Comparison of ENCODE assay signal across 8 cellular contexts in the genomic region with DNA sequence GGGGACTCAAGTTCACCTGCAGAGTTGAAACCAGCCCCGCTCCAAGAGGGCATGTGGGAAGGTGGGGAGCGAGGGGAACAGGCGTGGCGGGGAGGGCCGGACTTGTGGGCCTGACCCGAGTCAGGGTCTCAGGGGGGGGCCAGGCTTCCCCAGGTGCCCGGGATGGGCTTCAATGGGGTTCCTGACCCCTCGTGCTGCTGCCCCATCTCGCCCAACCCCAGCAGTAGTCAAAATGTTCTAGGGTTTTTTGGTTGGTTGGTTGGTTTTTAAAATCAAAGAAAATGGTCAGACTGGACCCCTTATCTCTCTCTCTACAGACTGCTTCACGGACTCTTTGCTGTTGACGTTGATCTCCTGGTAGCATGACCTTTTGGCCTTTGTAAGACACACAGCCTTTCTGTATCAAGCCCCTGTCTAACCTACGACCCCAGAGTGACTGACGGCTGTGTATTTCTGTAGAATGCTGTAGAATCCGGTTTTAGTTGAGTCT.
A peak's percentile ranks its signal among the peaks of the same experiment; 100 is the strongest.
DNase-seq lines count a peak whose midpoint lies in the region; ATAC-seq, FAIRE-seq and TF ChIP-seq lines count a peak whose summit lies in the region.

No MANE protein-coding gene starts in this region.

- H3K9me3 Mint-ChIP-seq in chondrocyte (ENCODE audit: low read depth), result no peaks in the 10 kb centered on the region
- H3K9me3 Mint-ChIP-seq in natural killer cell treated with Interleukin-12 subunit alpha and Interleukin-12 subunit beta and Interleukin-15 and Interleukin-18, amount 100 ng/mL, for 72 hours, result no peaks in the 10 kb centered on the region

- H3K27ac Mint-ChIP-seq in chondrocyte (ENCODE audit: unreplicated experiment), result peak overlapping the region; percentile 98
- H3K27ac Mint-ChIP-seq in natural killer cell treated with Interleukin-12 subunit alpha and Interleukin-12 subunit beta and Interleukin-15 and Interleukin-18, amount 100 ng/mL, for 72 hours, result peak overlapping the region in 1 of 2 donors; percentile 94

- no peak for FAIRE-seq in H54 (lab: Jason Lieb, UNC)

- peak overlapping the region; percentile 74 for H3K4me3 Mint-ChIP-seq in chondrocyte (ENCODE audit: unreplicated experiment)
- H3K4me3 Mint-ChIP-seq in natural killer cell treated with Interleukin-12 subunit alpha and Interleukin-12 subunit beta and Interleukin-15 and Interleukin-18, amount 100 ng/mL, for 72 hours, result peak overlapping the region; percentile 76

- DNase-seq in OCI-M1 (lab: John Stamatoyannopoulos, UW) (peak; percentile 59), chondrocyte (ENCODE audit: low spot score) (peak; percentile 81), Kasumi-1 (lab: John Stamatoyannopoulos, UW) (no peak), NCI-H345 (lab: John Stamatoyannopoulos, UW) (no peak), H54 (ENCODE audit: insufficient read length, low spot score) (no peak)
- peak; percentile 40 for DNase-seq in natural killer cell treated with Interleukin-12 subunit alpha and Interleukin-12 subunit beta and Interleukin-15 and Interleukin-18, amount 100 ng/mL, for 72 hours (ENCODE audit: low spot score)

- ATAC-seq in natural killer cell treated with Interleukin-12 subunit alpha and Interleukin-12 subunit beta and Interleukin-15 and Interleukin-18, amount 100 ng/mL, for 72 hours, result no peak
- ATAC-seq in HG03457 (IDR thresholded peaks at IDR 0.05; ENCODE audit: unreplicated experiment), result no peak

- peaks cover 31% of the 10 kb centered on the region for H3K4me1 Mint-ChIP-seq in chondrocyte (ENCODE audit: low read depth)
- peaks cover 19 to 22% of the 10 kb centered on the region in 2 donors for H3K4me1 Mint-ChIP-seq in natural killer cell treated with Interleukin-12 subunit alpha and Interleukin-12 subunit beta and Interleukin-15 and Interleukin-18, amount 100 ng/mL, for 72 hours (ENCODE audit: low read depth in 2 of 2)

- TF ChIP-seq POLR2A in H54 (IDR thresholded peaks at IDR 0.05; ENCODE audit: low read depth, low read length), result no peak

- peak overlapping the region; percentile 36 for H3K27ac ChIP-seq in C4-2B

- H3K27me3 Mint-ChIP-seq in chondrocyte (ENCODE audit: low read depth), result no peaks in the 10 kb centered on the region
- H3K27me3 Mint-ChIP-seq in natural killer cell treated with Interleukin-12 subunit alpha and Interleukin-12 subunit beta and Interleukin-15 and Interleukin-18, amount 100 ng/mL, for 72 hours, result peaks cover 0 to 2% of the 10 kb centered on the region in 2 donors

- H3K36me3 Mint-ChIP-seq in chondrocyte (ENCODE audit: low read depth), result no peaks in the 10 kb centered on the region
- H3K36me3 Mint-ChIP-seq in natural killer cell treated with Interleukin-12 subunit alpha and Interleukin-12 subunit beta and Interleukin-15 and Interleukin-18, amount 100 ng/mL, for 72 hours, result no peaks in the 10 kb centered on the region

- TF ChIP-seq CTCF in C4-2B (conservative IDR thresholded peaks at IDR 0.05) (no peak), chondrocyte (IDR thresholded peaks at IDR 0.05) (no peak)

Comparison
In these comparisons a context has a peak if more than half of its experiments do, and no peak if none do; other contexts are left out.
1. DNase-seq: peak in OCI-M1 (single experiment), chondrocyte (single experiment) and natural killer cell treated with Interleukin-12 subunit alpha and Interleukin-12 subunit beta and Interleukin-15 and Interleukin-18, amount 100 ng/mL, for 72 hours (single experiment); none in Kasumi-1 (0 of 2), NCI-H345 (single experiment) and H54 (single experiment).